ENCODE assay signal across 25 cellular contexts in the genomic region with DNA sequence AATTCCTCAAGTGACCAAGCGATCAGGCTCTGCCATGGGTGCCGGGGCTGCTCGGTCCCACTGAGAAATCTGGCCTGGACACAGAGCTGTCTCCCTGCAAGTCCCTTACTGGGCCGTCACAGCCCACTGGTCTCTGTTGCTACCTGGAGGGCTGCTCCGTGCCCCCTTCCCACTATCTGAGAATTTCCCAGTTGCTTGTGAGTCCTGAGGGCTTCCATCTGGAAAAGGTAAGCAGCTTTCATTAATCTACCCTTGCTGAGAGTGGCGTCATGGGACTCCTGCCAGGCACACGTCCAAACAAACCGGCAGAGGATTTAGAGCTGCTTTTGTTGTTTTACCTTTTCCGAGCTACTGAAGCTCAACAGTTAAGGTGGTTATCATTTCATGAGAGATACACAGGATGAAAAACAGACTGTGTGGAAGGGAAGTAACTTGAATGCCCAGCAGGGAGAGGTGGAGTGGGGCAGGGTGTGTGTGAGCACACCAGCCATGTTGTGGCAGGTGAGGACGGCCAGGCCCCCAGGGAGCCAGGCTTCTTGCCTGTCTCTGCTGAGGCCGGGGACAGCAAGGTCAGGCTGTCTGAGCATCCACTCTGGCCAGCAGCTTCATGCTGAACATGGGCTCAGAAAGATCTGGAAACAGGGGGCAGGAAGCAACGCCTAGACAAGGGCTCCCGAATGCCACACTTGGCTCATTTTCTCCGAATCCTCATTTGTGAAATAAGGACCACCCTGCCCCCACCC. TPM values are rescaled to one million over a fixed set of nuclear protein-coding genes. Genes with fewer than 3 reads are reported as not detected.
DNase-seq lines count a peak whose midpoint lies in the region; ATAC-seq lines count a peak whose summit lies in the region.
"Had no signal": no experiment of that assay in that cellular context is flagged by ENCODE, and none has a peak within 500 bp of the region (broad histone marks: within the 10 kb centered on the region; RNA-seq: fewer than 3 reads in every experiment).

No MANE protein-coding gene starts in this region.

- peak overlapping the region; percentile 6 for H3K27ac Mint-ChIP-seq in activated naive CD4-positive, alpha-beta T cell treated with anti-CD3 and anti-CD28 coated beads, Interleukin-2, amount 10 ng/mL, durations not matched to agents 7 days and 5 days
- H3K27ac Mint-ChIP-seq in central memory CD8-positive, alpha-beta T cell (ENCODE audit: low read depth): peak overlapping the region; percentile 53
- no peak overlapping the region for H3K27ac Mint-ChIP-seq in activated CD8-positive, alpha-beta memory T cell treated with anti-CD3 and anti-CD28 coated beads, Interleukin-2, amount 10 ng/mL, durations not matched to agents 7 days and 5 days
- H3K27ac Mint-ChIP-seq: activated CD4-positive, alpha-beta T cell treated with anti-CD3 and anti-CD28 coated beads, Interleukin-2, amount 10 ng/mL, durations not matched to agents 7 days and 5 days; HFFc6; T-helper 2 cell treated with Interferon-gamma antibody and Interleukin-4, amounts not matched to agents 5 μg/mL and 100 μg/mL, for 36 hours; type B pancreatic cell had no signal

- peaks cover 84% of the 10 kb centered on the region for H3K36me3 ChIP-seq in thymus (ENCODE audit: control insufficient read depth, insufficient read depth)
- H3K36me3 ChIP-seq: ovary had no signal

- no peaks in the 10 kb centered on the region for H3K4me1 Mint-ChIP-seq in activated naive CD4-positive, alpha-beta T cell treated with anti-CD3 and anti-CD28 coated beads, Interleukin-2, amount 10 ng/mL, durations not matched to agents 7 days and 5 days
- H3K4me1 Mint-ChIP-seq in central memory CD8-positive, alpha-beta T cell: no peaks in the 10 kb centered on the region
- H3K4me1 Mint-ChIP-seq in activated CD8-positive, alpha-beta memory T cell treated with anti-CD3 and anti-CD28 coated beads, Interleukin-2, amount 10 ng/mL, durations not matched to agents 7 days and 5 days: no peaks in the 10 kb centered on the region
- H3K4me1 Mint-ChIP-seq: activated CD4-positive, alpha-beta T cell treated with anti-CD3 and anti-CD28 coated beads, Interleukin-2, amount 10 ng/mL, durations not matched to agents 7 days and 5 days; naive thymus-derived CD4-positive, alpha-beta T cell had no signal

- 95% methylated on average over 14 of the region's 14 CpGs for WGBS in thymus

- no peak overlapping the region for H3K4me3 ChIP-seq in thymus (ENCODE audit: low read length)
- H3K4me3 ChIP-seq: A549, left lung, ovary had no signal

- H3K9me3 ChIP-seq in thymus (ENCODE audit: control insufficient read depth): no peaks in the 10 kb centered on the region
- H3K9me3 ChIP-seq: A549, left lung, ovary had no signal

- no peaks in the 10 kb centered on the region for H3K4me1 ChIP-seq in thymus (ENCODE audit: control insufficient read depth, insufficient read depth, low read length)
- H3K4me1 ChIP-seq: A549 had no signal

- ATAC-seq in central memory CD8-positive, alpha-beta T cell (replicated peaks; ENCODE audit: extremely low read depth, poor library complexity, severe bottlenecking): no peak
- ATAC-seq in activated CD8-positive, alpha-beta memory T cell treated with anti-CD3 and anti-CD28 coated beads, Interleukin-2, amount 10 ng/mL, durations not matched to agents 7 days and 5 days: no peak
- ATAC-seq: A549; naive thymus-derived CD4-positive, alpha-beta T cell; SK-N-SH treated with all-trans-retinoic acid at 6 μM for 48 hours had no signal

- peak overlapping the region; percentile 56 for H3K27ac ChIP-seq in layer of hippocampus (ENCODE audit: low read depth, low read length)
- peak overlapping the region; percentile 10 for H3K27ac ChIP-seq in thymus (ENCODE audit: low read depth)
- H3K27ac ChIP-seq: A549, left lung, ovary, RWPE1 had no signal

- H3K9me3 Mint-ChIP-seq in activated naive CD4-positive, alpha-beta T cell treated with anti-CD3 and anti-CD28 coated beads, Interleukin-2, amount 10 ng/mL, durations not matched to agents 7 days and 5 days: no peaks in the 10 kb centered on the region
- H3K9me3 Mint-ChIP-seq in central memory CD8-positive, alpha-beta T cell: no peaks in the 10 kb centered on the region
- H3K9me3 Mint-ChIP-seq in activated CD8-positive, alpha-beta memory T cell treated with anti-CD3 and anti-CD28 coated beads, Interleukin-2, amount 10 ng/mL, durations not matched to agents 7 days and 5 days (ENCODE audit: low read depth): no peaks in the 10 kb centered on the region
- H3K9me3 Mint-ChIP-seq: activated CD4-positive, alpha-beta T cell treated with anti-CD3 and anti-CD28 coated beads, Interleukin-2, amount 10 ng/mL, durations not matched to agents 7 days and 5 days; activated naive CD8-positive, alpha-beta T cell treated with anti-CD3 and anti-CD28 coated beads for 36 hours; HFFc6; naive thymus-derived CD4-positive, alpha-beta T cell; T-helper 2 cell treated with Interferon-gamma antibody and Interleukin-4, amounts not matched to agents 5 μg/mL and 100 μg/mL, for 36 hours; type B pancreatic cell had no signal

- H3K4me3 Mint-ChIP-seq in activated naive CD4-positive, alpha-beta T cell treated with anti-CD3 and anti-CD28 coated beads, Interleukin-2, amount 10 ng/mL, durations not matched to agents 7 days and 5 days: no peak overlapping the region
- H3K4me3 Mint-ChIP-seq in central memory CD8-positive, alpha-beta T cell: no peak overlapping the region
- no peak overlapping the region for H3K4me3 Mint-ChIP-seq in activated CD8-positive, alpha-beta memory T cell treated with anti-CD3 and anti-CD28 coated beads, Interleukin-2, amount 10 ng/mL, durations not matched to agents 7 days and 5 days
- H3K4me3 Mint-ChIP-seq: activated CD4-positive, alpha-beta T cell treated with anti-CD3 and anti-CD28 coated beads, Interleukin-2, amount 10 ng/mL, durations not matched to agents 7 days and 5 days; activated naive CD8-positive, alpha-beta T cell treated with anti-CD3 and anti-CD28 coated beads for 36 hours; HFFc6; naive thymus-derived CD4-positive, alpha-beta T cell; T-helper 2 cell treated with Interferon-gamma antibody and Interleukin-4, amounts not matched to agents 5 μg/mL and 100 μg/mL, for 36 hours; type B pancreatic cell had no signal

- no peaks in the 10 kb centered on the region for H3K27me3 Mint-ChIP-seq in activated naive CD4-positive, alpha-beta T cell treated with anti-CD3 and anti-CD28 coated beads, Interleukin-2, amount 10 ng/mL, durations not matched to agents 7 days and 5 days
- no peaks in the 10 kb centered on the region for H3K27me3 Mint-ChIP-seq in central memory CD8-positive, alpha-beta T cell
- H3K27me3 Mint-ChIP-seq in activated CD8-positive, alpha-beta memory T cell treated with anti-CD3 and anti-CD28 coated beads, Interleukin-2, amount 10 ng/mL, durations not matched to agents 7 days and 5 days: no peaks in the 10 kb centered on the region
- H3K27me3 Mint-ChIP-seq: activated CD4-positive, alpha-beta T cell treated with anti-CD3 and anti-CD28 coated beads, Interleukin-2, amount 10 ng/mL, durations not matched to agents 7 days and 5 days; activated naive CD8-positive, alpha-beta T cell treated with anti-CD3 and anti-CD28 coated beads for 36 hours; naive thymus-derived CD4-positive, alpha-beta T cell; type B pancreatic cell had no signal

- no peak for DNase-seq in activated naive CD4-positive, alpha-beta T cell treated with anti-CD3 and anti-CD28 coated beads, Interleukin-2, amount 10 ng/mL, durations not matched to agents 7 days and 5 days
- no peak for DNase-seq in activated naive CD4-positive, alpha-beta T cell treated with Interleukin-2 at 50 U/mL for 16 hours
- DNase-seq in central memory CD8-positive, alpha-beta T cell (ENCODE audit: low spot score in 2 of 2): no peak
- DNase-seq in dedifferentiated amniotic fluid mesenchymal stem cell (ENCODE audit: extremely low spot score): no peak
- no peak for DNase-seq in activated CD8-positive, alpha-beta memory T cell treated with anti-CD3 and anti-CD28 coated beads, Interleukin-2, amount 50 U/mL, for 4 hours
- no peak for DNase-seq in activated CD8-positive, alpha-beta memory T cell treated with anti-CD3 and anti-CD28 coated beads, Interleukin-2, amount 10 ng/mL, durations not matched to agents 7 days and 5 days
- DNase-seq: activated CD4-positive, alpha-beta T cell treated with anti-CD3 and anti-CD28 coated beads, Interleukin-2, amount 10 ng/mL, durations not matched to agents 7 days and 5 days; activated naive CD8-positive, alpha-beta T cell treated with anti-CD3 and anti-CD28 coated beads for 36 hours; DMS79 treated with DMSO at 0.1 percent for 48 hours; effector CD4-positive, alpha-beta T cell; erythroblast; HFFc6; IMR-90; left lung; naive thymus-derived CD4-positive, alpha-beta T cell; NCI-H1417 treated with DMSO at 0.1 percent for 48 hours; NCI-H526 treated with DMSO at 0.1 percent for 48 hours; ovary had no signal

- CTCF ChIA-PET in activated naive CD4-positive, alpha-beta T cell treated with anti-CD3 and anti-CD28 coated beads, Interleukin-2, amount 10 ng/mL, durations not matched to agents 7 days and 5 days (lab: Charles Lee): interaction anchor here (0.6 to 1.5 kb wide), 2 partner anchors 17 to 147 kb away, joined by 3 to 4 read pairs; no protein-coding TSS in a partner anchor
- CTCF ChIA-PET in activated CD8-positive, alpha-beta memory T cell treated with anti-CD3 and anti-CD28 coated beads, Interleukin-2, amount 10 ng/mL, durations not matched to agents 7 days and 5 days (lab: Charles Lee): no interaction called here

- peaks cover 49% of the 10 kb centered on the region for H3K36me3 Mint-ChIP-seq in activated naive CD4-positive, alpha-beta T cell treated with anti-CD3 and anti-CD28 coated beads, Interleukin-2, amount 10 ng/mL, durations not matched to agents 7 days and 5 days
- peaks cover 65% of the 10 kb centered on the region for H3K36me3 Mint-ChIP-seq in central memory CD8-positive, alpha-beta T cell (ENCODE audit: insufficient read depth)
- H3K36me3 Mint-ChIP-seq in activated CD8-positive, alpha-beta memory T cell treated with anti-CD3 and anti-CD28 coated beads, Interleukin-2, amount 10 ng/mL, durations not matched to agents 7 days and 5 days: peaks cover 36% of the 10 kb centered on the region

- H3K27me3 ChIP-seq in layer of hippocampus (ENCODE audit: control insufficient read depth, insufficient read depth, low read length) (no peaks in the 10 kb centered on the region), thymus (ENCODE audit: control insufficient read depth, insufficient read depth) (no peaks in the 10 kb centered on the region)
- H3K27me3 ChIP-seq: left lung, ovary had no signal

RNA-seq across cellular contexts. Expression of a gene that starts 50.6 kb away (rescaled TPM):
- 81.0 TPM for polyA plus RNA-seq in thymus
- 10 to 100 TPM; 56.1 to 58.6 TPM for total RNA-seq in activated CD8-positive, alpha-beta memory T cell treated with anti-CD3 and anti-CD28 coated beads, Interleukin-2, amount 10 ng/mL, durations not matched to agents 7 days and 5 days

RNA-seq across cellular contexts. Expression of a gene that starts 50.9 kb away (rescaled TPM):
- polyA plus RNA-seq in thymus: 10.4 TPM
- total RNA-seq in activated CD8-positive, alpha-beta memory T cell treated with anti-CD3 and anti-CD28 coated beads, Interleukin-2, amount 10 ng/mL, durations not matched to agents 7 days and 5 days: 10 to 100 TPM; 15.0 to 20.1 TPM
